ENCODE assay signal across 9 cellular contexts in genomic region chr1:115807723-115808122, GRCh38. TPM values are rescaled to one million over a fixed set of nuclear protein-coding genes. Genes with fewer than 3 reads are reported as not detected.
A peak's percentile ranks its signal among the peaks of the same experiment; 100 is the strongest.
DNase-seq lines count a peak whose midpoint lies in the region; ATAC-seq, FAIRE-seq and TF ChIP-seq lines count a peak whose summit lies in the region.
"Had no signal": no experiment of that assay in that cellular context is flagged by ENCODE, and none has a peak within 500 bp of the region (broad histone marks: within the 10 kb centered on the region; RNA-seq: fewer than 3 reads in every experiment).

No MANE protein-coding gene starts in this region.

- H3K23ac ChIP-seq in mesenchymal stem cell (ENCODE audit: low read length in 2 of 2), result no peak overlapping the region

- intact Hi-C loops in endothelial cell of umbilical vein (cut with micrococcal nuclease), result loop anchor here (1.0 to 5.0 kb wide), 5 partner anchors 73 to 692 kb away; no protein-coding TSS in a partner anchor
- intact Hi-C loops in transverse colon (cut with DNase I; ENCODE audit: low total_unique reads), result no loop called here

- FAIRE-seq in endothelial cell of umbilical vein (lab: Jason Lieb, UNC), result peak; percentile 80
- FAIRE-seq: TTC549 had no signal

- no peaks in the 10 kb centered on the region for H3K79me2 ChIP-seq in endothelial cell of umbilical vein (ENCODE audit: control insufficient read depth, insufficient read depth, low read length)

- H3K9ac ChIP-seq in endothelial cell of umbilical vein (replicated peaks; ENCODE audit: extremely low read depth, insufficient read depth, low read length) (no peak overlapping the region), mesenchymal stem cell (ENCODE audit: low read length) (no peak overlapping the region)

- no peaks in the 10 kb centered on the region for H3K79me1 ChIP-seq in mesenchymal stem cell (replicated peaks; ENCODE audit: low read length, poor library complexity, severe bottlenecking)

- TF ChIP-seq POLR2A in endothelial cell of umbilical vein (IDR thresholded peaks at IDR 0.05; ENCODE audit: low read depth, low read length) (no peak), transverse colon (IDR thresholded peaks at IDR 0.05) (no peak)

- dilution Hi-C loops in endothelial cell of umbilical vein (cut with MboI; ENCODE audit: extremely low pct_ligation_motif_present, low sequenced_read_pairs), result no loop called here

- no peak overlapping the region for H2BK15ac ChIP-seq in mesenchymal stem cell (ENCODE audit: low read depth, poor library complexity, severe bottlenecking)

- H3K36me3 ChIP-seq in endothelial cell of umbilical vein (ENCODE audit: control insufficient read depth in 2 of 2, extremely low read depth in 1 of 2, insufficient read depth in 2 of 2, low read length in 2 of 2) (no peaks in the 10 kb centered on the region), mesenchymal stem cell (ENCODE audit: control insufficient read depth in 1 of 2, insufficient read depth in 2 of 2, low read depth in 1 of 2, low read length in 2 of 2) (no peaks in the 10 kb centered on the region), transverse colon (no peaks in the 10 kb centered on the region)

- BruUV-seq in endothelial cell of umbilical vein (replicated peaks; lab: Mats Ljungman, UMichigan), result no TSS peak

- no peak overlapping the region for H3K14ac ChIP-seq in mesenchymal stem cell (ENCODE audit: low read length in 2 of 2)

- no peak overlapping the region for H2BK120ac ChIP-seq in mesenchymal stem cell (ENCODE audit: low read depth, low read length)

- H2BK5ac ChIP-seq in mesenchymal stem cell (ENCODE audit: low read depth, low read length, poor library complexity, severe bottlenecking), result no peak overlapping the region

- H3K9me3 ChIP-seq in endothelial cell of umbilical vein (replicated peaks; ENCODE audit: control insufficient read depth, insufficient read depth, low read length) (no peaks in the 10 kb centered on the region), mesenchymal stem cell (ENCODE audit: control insufficient read depth, low read length) (no peaks in the 10 kb centered on the region), transverse colon (no peaks in the 10 kb centered on the region)

- TF ChIP-seq CTCF in endothelial cell of umbilical vein (IDR thresholded peaks at IDR 0.05; ENCODE audit: extremely low read depth in 1 of 2, insufficient read depth in 1 of 2, low read depth in 1 of 2, low read length in 2 of 2) (peak; percentile 61 to 70), transverse colon (IDR thresholded peaks at IDR 0.05) (peak; percentile 55 to 72 (median 67))

- in situ Hi-C loops in transverse colon (cut with MboI; ENCODE audit: low pct_ligation_motif_present in 1 of 4, low pct_unique_long_range_greater_than_20kb in 1 of 4, low sequenced_read_pairs in 3 of 4), result loop anchor here (5.0 to 10.0 kb wide), 3 partner anchors 170 to 177 kb away; partner anchors contain the start of gene SLC22A15 (in 1 of the 4)

- no peak overlapping the region for H3K4ac ChIP-seq in mesenchymal stem cell (ENCODE audit: low read depth in 1 of 2, low read length in 2 of 2)

- H2AFZ ChIP-seq in endothelial cell of umbilical vein (ENCODE audit: low read depth, low read length) (no peak overlapping the region), mesenchymal stem cell (ENCODE audit: low read depth, low read length) (no peak overlapping the region)

- H4K8ac ChIP-seq in mesenchymal stem cell (ENCODE audit: low read length), result no peak overlapping the region

- H3K4me1 ChIP-seq in endothelial cell of umbilical vein (ENCODE audit: control insufficient read depth, extremely low read depth, insufficient read depth, low read length) (peaks cover 14% of the 10 kb centered on the region), mesenchymal stem cell (ENCODE audit: control insufficient read depth, insufficient read depth, low read depth, low read length) (no peaks in the 10 kb centered on the region), transverse colon (peaks cover 0 to 17% (median 8%) of the 10 kb centered on the region in 4 donors)

- H4K91ac ChIP-seq in mesenchymal stem cell (ENCODE audit: low read length), result no peak overlapping the region

- ATAC-seq in GM21786 (IDR thresholded peaks at IDR 0.05; ENCODE audit: unreplicated experiment) (peak; percentile 74), HG03095 (IDR thresholded peaks at IDR 0.05; ENCODE audit: unreplicated experiment) (no peak)

- no peak overlapping the region for H2AK5ac ChIP-seq in mesenchymal stem cell (ENCODE audit: low read length, severe bottlenecking)

- H3K27me3 ChIP-seq in endothelial cell of umbilical vein (ENCODE audit: control insufficient read depth in 2 of 2, insufficient read depth in 2 of 2, low read length in 2 of 2), result peaks cover 5 to 8% of the 10 kb centered on the region in 2 experiments
- H3K27me3 ChIP-seq in mesenchymal stem cell (ENCODE audit: control insufficient read depth in 1 of 2, insufficient read depth in 1 of 2, low read length in 2 of 2), result peaks cover 0 to 31% of the 10 kb centered on the region in 2 experiments
- H3K27me3 ChIP-seq in transverse colon, result no peaks in the 10 kb centered on the region

- H3K27ac ChIP-seq in endothelial cell of umbilical vein (ENCODE audit: insufficient read depth, low read depth, low read length) (no peak overlapping the region), mesenchymal stem cell (ENCODE audit: low read length, poor library complexity, severe bottlenecking) (no peak overlapping the region), transverse colon (no peak overlapping the region)

- DNase-seq in DMS 273 (lab: John Stamatoyannopoulos, UW; ENCODE audit: unreplicated experiment) (peak; percentile 91), NCI-H146 (lab: John Stamatoyannopoulos, UW) (peak; percentile 37), SW480 (ENCODE audit: low spot score) (peak; percentile 70), endothelial cell of umbilical vein (ENCODE audit: low read depth, low spot score) (peak; percentile 62), mesenchymal stem cell (peak; percentile 70), transverse colon (peak; percentile 47)

- no peak overlapping the region for H3K18ac ChIP-seq in mesenchymal stem cell (ENCODE audit: low read depth in 1 of 2, low read length in 2 of 2)

- H3K4me3 ChIP-seq in endothelial cell of umbilical vein (replicated peaks in 1 of 3; ENCODE audit: insufficient read depth in 1 of 3, low read depth in 1 of 3, low read length in 3 of 3) (no peak overlapping the region), mesenchymal stem cell (ENCODE audit: insufficient read depth in 1 of 2, low read depth in 1 of 2, low read length in 2 of 2) (no peak overlapping the region), transverse colon (no peak overlapping the region)

- no peaks in the 10 kb centered on the region for H4K20me1 ChIP-seq in endothelial cell of umbilical vein (replicated peaks; ENCODE audit: control insufficient read depth, extremely low read depth, insufficient read depth, low read length)

- H3K9me1 ChIP-seq in endothelial cell of umbilical vein (replicated peaks; ENCODE audit: control insufficient read depth, extremely low read depth, insufficient read depth, low read length), result no peaks in the 10 kb centered on the region

- CTCF ChIA-PET in endothelial cell of umbilical vein (lab: Charles Lee), result interaction anchor here (0.6 to 7.3 kb wide), 28 partner anchors 8 to 692 kb away, joined by 3 to 133 read pairs (median 4); no protein-coding TSS in a partner anchor

- POLR2A ChIA-PET in endothelial cell of umbilical vein (lab: Charles Lee), result no interaction called here

- TF ChIP-seq EP300 in transverse colon (IDR thresholded peaks at IDR 0.05; ENCODE audit: low read depth), result no peak

- WGBS in mesenchymal stem cell, result 16% methylated on average over 2 of the region's 2 CpGs
- 10% methylated on average over 2 of the region's 2 CpGs; no CpG with 5 or more reads in 1 of the 2 donors for WGBS in transverse colon (ENCODE audit: low coverage in 1 of 2), 2 donors

- no peak overlapping the region for H2BK12ac ChIP-seq in mesenchymal stem cell (ENCODE audit: low read length in 2 of 2)

- H3K4me2 ChIP-seq in endothelial cell of umbilical vein (ENCODE audit: insufficient read depth, low read length), result no peak overlapping the region
- H3K4me2 ChIP-seq in mesenchymal stem cell (ENCODE audit: low read length, poor library complexity, severe bottlenecking), result no peak overlapping the region

TF ChIP-seq in endothelial cell of umbilical vein, 7 proteins besides CTCF, POLR2A, EP300 and RAD21 (continues in another document):
- no peak for TF ChIP-seq GATA2 (IDR thresholded peaks at IDR 0.05; ENCODE audit: insufficient read depth, insufficient read length, low read depth, low read length)
- TF ChIP-seq JUN (IDR thresholded peaks at IDR 0.05; ENCODE audit: borderline replicate concordance, insufficient read depth, insufficient read length, low read depth), result no peak
- no peak for TF ChIP-seq MYC (IDR thresholded peaks at IDR 0.05; ENCODE audit: low read depth, low read length)
- TF ChIP-seq EZH2 (IDR thresholded peaks at IDR 0.05; ENCODE audit: borderline replicate concordance, low read depth, low read length, severe bottlenecking), result no peak

RNA-seq across cellular contexts. Expression of gene NHLH2, which starts 33.2 kb away (rescaled TPM):
- not detected in 2 replicates for total RNA-seq in endothelial cell of umbilical vein
- polyA plus RNA-seq in endothelial cell of umbilical vein, result not detected in 2 replicates
- polyA plus RNA-seq in endothelial cell of umbilical vein (2011; cell fraction: cytosol; rRNA removed), result not detected in 2 replicates
- 0.07 and 0.08 TPM in 2 replicates for polyA plus RNA-seq in endothelial cell of umbilical vein (2011; cell fraction: nucleus; rRNA removed)
- polyA plus RNA-seq in endothelial cell of umbilical vein (2012), result not detected in 2 replicates
- not detected in 2 replicates for polyA minus RNA-seq in endothelial cell of umbilical vein
- polyA minus RNA-seq in endothelial cell of umbilical vein (2011; cell fraction: cytosol; rRNA and poly(A)+ RNA removed), result not detected
- polyA minus RNA-seq in endothelial cell of umbilical vein (2011; cell fraction: nucleus; rRNA and poly(A)+ RNA removed), result not detected in 2 replicates
- polyA plus RNA-seq in mesenchymal stem cell (2013, experiment 1 of 2), result 0.01 TPM
- 0.01 TPM for polyA plus RNA-seq in mesenchymal stem cell (2013, experiment 2 of 2)
- not detected for total RNA-seq in transverse colon

RNA-seq across cellular contexts. Expression of gene CASQ2, which starts 39.2 kb away (rescaled TPM):
- total RNA-seq in endothelial cell of umbilical vein (not detected in 2 replicates), transverse colon (10 to 100 TPM in 2 of 4 donors, 1 to 10 TPM in 2; 5.9 to 11.2 (median 9.4) TPM)
- polyA plus RNA-seq in endothelial cell of umbilical vein, result not detected in 2 replicates
- not detected in 2 replicates for polyA plus RNA-seq in endothelial cell of umbilical vein (2011; cell fraction: cytosol; rRNA removed)
- not detected in 2 replicates for polyA plus RNA-seq in endothelial cell of umbilical vein (2011; cell fraction: nucleus; rRNA removed)
- not detected in 2 replicates for polyA plus RNA-seq in endothelial cell of umbilical vein (2012)
- not detected in 2 replicates for polyA minus RNA-seq in endothelial cell of umbilical vein
- not detected for polyA minus RNA-seq in endothelial cell of umbilical vein (2011; cell fraction: cytosol; rRNA and poly(A)+ RNA removed)
- not detected in 2 replicates for polyA minus RNA-seq in endothelial cell of umbilical vein (2011; cell fraction: nucleus; rRNA and poly(A)+ RNA removed)
- not detected for polyA plus RNA-seq in mesenchymal stem cell (2013, experiment 1 of 2)
- polyA plus RNA-seq in mesenchymal stem cell (2013, experiment 2 of 2), result not detected

Comparison
In these comparisons a context has a peak if more than half of its experiments do, and no peak if none do; other contexts are left out.
1. DNase-seq: peak in every context shown above with its lines; median percentile 91 in DMS 273; 70 in SW480; 70 in mesenchymal stem cell; 62 in endothelial cell of umbilical vein; 47 in transverse colon; 37 in NCI-H146.